In genomic region chr10:123952099-123952498, GRCh38 we compare ENCODE assay signal across 9 cellular contexts.
"Had no signal": no experiment of that assay in that cellular context is flagged by ENCODE, and none has a peak within 500 bp of the region (broad histone marks: within the 10 kb centered on the region; RNA-seq: fewer than 3 reads in every experiment).

No MANE protein-coding gene starts in this region.

- FAIRE-seq: H54, K562 had no signal

- H3K4me2 ChIP-seq: GM23338 had no signal

- H2AFZ ChIP-seq: GM23338 had no signal

- ATAC-seq: GM23338, K562 had no signal

- DNase-seq: H9, HCEC 1CT, HFFc6, IMR-90, KG1 had no signal

- H3K27ac ChIP-seq: HL-60 had no signal

- H3K4me3 ChIP-seq: GM23338, K562 had no signal
